Comparison of ENCODE assay signal across 11 cellular contexts in genomic region chr18:55997156-55997561, GRCh38.
DNase-seq lines count a peak whose midpoint lies in the region; ATAC-seq, FAIRE-seq and TF ChIP-seq lines count a peak whose summit lies in the region.
"Had no signal": no experiment of that assay in that cellular context is flagged by ENCODE, and none has a peak within 500 bp of the region (broad histone marks: within the 10 kb centered on the region; RNA-seq: fewer than 3 reads in every experiment).

No MANE protein-coding gene starts in this region.

- BruUV-seq in GM12878 (replicated peaks; lab: Mats Ljungman, UMichigan): no TSS peak

- H3K4me1 ChIP-seq in GM12878 (ENCODE audit: control insufficient read depth, insufficient read depth, low read length): no peaks in the 10 kb centered on the region
- peaks cover 8% of the 10 kb centered on the region for H3K4me1 ChIP-seq in HAP-1
- H3K4me1 ChIP-seq: testis had no signal

- CTCF ChIA-PET in GM12878 (lab: Yijun Ruan, JAX): no interaction called here

- no peak overlapping the region for H3K4me3 ChIP-seq in AG10803 (ENCODE audit: low read length)
- H3K4me3 ChIP-seq in GM12878: no peak overlapping the region
- H3K4me3 ChIP-seq in HAP-1: no peak overlapping the region
- H3K4me3 ChIP-seq: testis had no signal

- no peak overlapping the region for H2AFZ ChIP-seq in GM12878 (ENCODE audit: control insufficient read depth, low read depth, low read length)

- no peak for FAIRE-seq in GM12878 (lab: Jason Lieb, UNC)

- H3K9ac ChIP-seq in GM12878 (ENCODE audit: control insufficient read depth, insufficient read depth, low read length): no peak overlapping the region

- H3K27ac ChIP-seq in GM12878 (ENCODE audit: control insufficient read depth, insufficient read depth) (no peak overlapping the region), layer of hippocampus (ENCODE audit: low read depth, low read length) (peak overlapping the region; percentile 90)
- H3K27ac ChIP-seq: testis had no signal

- TF ChIP-seq POLR2A in GM12878 (IDR thresholded peaks at IDR 0.05; ENCODE audit: low read depth, low read length): no peak

- POLR2A ChIA-PET in GM12878 (lab: Charles Lee): no interaction called here

- H3K9me3 ChIP-seq in GM12878 (replicated peaks; ENCODE audit: control insufficient read depth, insufficient read depth, low read length) (no peaks in the 10 kb centered on the region), HAP-1 (no peaks in the 10 kb centered on the region)
- H3K9me3 ChIP-seq: testis had no signal

- SMC1A ChIA-PET in GM12878 (lab: Charles Lee; ENCODE audit: uncharacterized antibody, unreplicated experiment): interaction anchor here (0.7 kb wide), 1 partner anchor 1400 kb away, joined by 3 read pairs; no protein-coding TSS in a partner anchor

- peak; percentile 37 for ATAC-seq in HG02870 (IDR thresholded peaks at IDR 0.05; ENCODE audit: unreplicated experiment)
- peak; percentile 33; the same call in 2 of the 3 replicates for ATAC-seq in GM12878

- no peaks in the 10 kb centered on the region for H3K79me2 ChIP-seq in GM12878 (ENCODE audit: control insufficient read depth, insufficient read depth, low read length)

- peak; percentile 31 for DNase-seq in AG10803 (ENCODE audit: low read depth)
- DNase-seq in GM12878 (ENCODE audit: low read depth, low spot score): no peak
- DNase-seq in activated T-cell treated with anti-CD3 and anti-CD28 coated beads for 4 hours: no peak
- DNase-seq in T-helper 1 cell: no peak
- no peak for DNase-seq in HCEC 1CT
- DNase-seq in HAP-1 (ENCODE audit: low spot score in 2 of 2): no peak
- DNase-seq: CD4-positive, alpha-beta T cell; NCI-H2029 treated with DMSO at 0.1 percent for 48 hours; testis had no signal

- 27% methylated on average over 6 of the region's 6 CpGs for WGBS in GM12878 (ENCODE audit: insufficient coverage, insufficient replicate concordance, low lambda C conversion rate, missing lambda C conversion rate)

- intact Hi-C loops in GM12878 (cut with micrococcal nuclease; ENCODE audit: unreplicated experiment): no loop called here

- RAD21 ChIA-PET in GM12878 (lab: Charles Lee; ENCODE audit: unreplicated experiment): no interaction called here

- H3K4me2 ChIP-seq in GM12878 (ENCODE audit: control insufficient read depth, insufficient read depth): peak overlapping the region; percentile 27; the same call in 1 of the 2 replicates

- TF ChIP-seq CTCF in AG10803 (conservative IDR thresholded peaks at IDR 0.05; ENCODE audit: low read length) (peak; percentile 27), GM12878 (IDR thresholded peaks at IDR 0.05 in 2 of 3, conservative IDR thresholded peaks at IDR 0.05 in 1 of 3; ENCODE audit: control insufficient read depth in 2 of 3, extremely low read depth in 1 of 3, insufficient read depth in 1 of 3, low read depth in 3 of 3, low read length in 3 of 3) (no peak)

- no peaks in the 10 kb centered on the region for H4K20me1 ChIP-seq in GM12878 (ENCODE audit: control insufficient read depth, insufficient read depth)

- no peaks in the 10 kb centered on the region for H3K36me3 ChIP-seq in GM12878 (ENCODE audit: control insufficient read depth in 2 of 2, insufficient read depth in 2 of 2, low read length in 1 of 2)
- no peaks in the 10 kb centered on the region for H3K36me3 ChIP-seq in HAP-1 (replicated peaks)

- no peaks in the 10 kb centered on the region for H3K27me3 ChIP-seq in GM12878 (replicated peaks in 1 of 2; ENCODE audit: control insufficient read depth in 2 of 2, insufficient read depth in 2 of 2, low read length in 1 of 2)
- H3K27me3 ChIP-seq in layer of hippocampus (ENCODE audit: control insufficient read depth, insufficient read depth, low read length): no peaks in the 10 kb centered on the region
- no peaks in the 10 kb centered on the region; the same call in 1 of the 2 replicates for H3K27me3 ChIP-seq in HAP-1 (ENCODE audit: low read depth)
- H3K27me3 ChIP-seq: testis had no signal

- in situ Hi-C loops in GM12878 (cut with MboI) (no loop called here), HAP-1 (cut with MboI; ENCODE audit: low sequenced_read_pairs) (no loop called here)

- TF ChIP-seq EP300 in GM12878 (IDR thresholded peaks at IDR 0.05; ENCODE audit: borderline replicate concordance in 1 of 2, control insufficient read depth in 1 of 2, low read depth in 2 of 2, low read length in 2 of 2): no peak

- TF ChIP-seq RAD21 in GM12878 (IDR thresholded peaks at IDR 0.05; ENCODE audit: insufficient read depth, low read depth, low read length): no peak

TF ChIP-seq in GM12878, 131 proteins besides CTCF, POLR2A, EP300 and RAD21:
- TF ChIP-seq RUNX3 (IDR thresholded peaks at IDR 0.05; ENCODE audit: low read length) (peak; percentile 26; the same call in 1 of the 2 replicates), FOXK2 (IDR thresholded peaks at IDR 0.05) (no peak)
